Comparison of ENCODE assay signal across 33 cellular contexts in the genomic region with DNA sequence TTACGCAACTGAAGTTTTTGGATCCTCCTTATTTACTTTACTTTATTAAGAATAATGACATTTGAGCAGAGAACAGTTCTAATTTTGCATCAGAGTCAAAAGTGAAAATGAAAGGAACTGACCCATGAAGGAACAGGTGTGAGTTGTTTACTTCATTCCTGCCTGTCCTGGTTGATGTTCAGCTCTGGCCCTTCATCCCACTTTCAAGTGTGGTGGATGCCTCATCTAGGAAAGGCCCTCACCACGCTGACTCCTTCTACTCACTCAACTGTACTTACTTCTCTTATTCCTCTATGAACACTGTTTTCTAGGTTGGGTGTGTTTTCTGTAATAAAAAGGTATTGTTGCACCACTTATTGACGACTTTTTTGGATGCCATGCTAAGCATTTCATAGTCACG.
"Had no signal": no experiment of that assay in that cellular context is flagged by ENCODE, and none has a peak within 500 bp of the region (broad histone marks: within the 10 kb centered on the region; RNA-seq: fewer than 3 reads in every experiment).

No MANE protein-coding gene starts in this region.

- H3K36me3 ChIP-seq: adrenal gland, SJCRH30 had no signal

- DNase-seq: activated CD4-positive, alpha-beta T cell treated with anti-CD3 and anti-CD28 coated beads for 36 hours; activated CD4-positive, alpha-beta T cell treated with anti-CD3 and anti-CD28 coated beads, Interleukin-2, amount 10 ng/mL, durations not matched to agents 7 days and 5 days; activated CD4-positive, alpha-beta T cell treated with anti-CD3 and anti-CD28 coated beads, Interleukin-2, amount 50 U/mL, for 48 hours; activated CD8-positive, alpha-beta T cell treated with anti-CD3 and anti-CD28 coated beads, Interleukin-2, amount 10 ng/mL, durations not matched to agents 7 days and 5 days; activated gamma-delta T cell treated with Interleukin-2 at 50 U/mL for 16 hours; activated naive CD4-positive, alpha-beta T cell treated with anti-CD3 and anti-CD28 coated beads for 36 hours; activated T-cell treated with anti-CD3 and anti-CD28 coated beads, Interleukin-2, amount 50 U/mL, for 24 hours; adrenal gland; body of pancreas; caudate nucleus; cerebellar nuclear complex; Kasumi-1; NCI-H1048; NCI-H1105 treated with DMSO at 0.1 percent for 48 hours; NCI-H1436; NCI-H1694; NCI-H1930; NCI-H2081 treated with DMSO at 0.1 percent for 48 hours; NCI-H345; NCI-H524 treated with DMSO at 0.1 percent for 48 hours; NK-92 treated with Interleukin-12 subunit alpha and Interleukin-12 subunit beta, amount 100 ng/mL, for 24 hours; OCI-M1; SHP77; SJCRH30 had no signal

- ATAC-seq: activated CD4-positive, alpha-beta T cell treated with anti-CD3 and anti-CD28 coated beads for 36 hours; activated CD4-positive, CD25-positive, alpha-beta regulatory T cell treated with anti-CD3 and anti-CD28 coated beads, Interleukin-2, amount 50 U/mL, for 24 hours; activated CD8-positive, alpha-beta T cell treated with anti-CD3 and anti-CD28 coated beads, Interleukin-2, amount 10 ng/mL, durations not matched to agents 7 days and 5 days; activated naive CD4-positive, alpha-beta T cell treated with anti-CD3 and anti-CD28 coated beads, Interleukin-2, amount 50 U/mL, for 72 hours; body of pancreas had no signal

- H3K27me3 ChIP-seq: body of pancreas, SJCRH30 had no signal

- H3K27ac ChIP-seq: adrenal gland, body of pancreas, SJCRH30, SK-N-MC had no signal

- H3K4me3 ChIP-seq: adrenal gland, body of pancreas, SJCRH30, SK-N-MC had no signal

- H3K4me3 Mint-ChIP-seq: activated CD4-positive, alpha-beta T cell treated with anti-CD3 and anti-CD28 coated beads for 36 hours; activated CD4-positive, alpha-beta T cell treated with anti-CD3 and anti-CD28 coated beads, Interleukin-2, amount 10 ng/mL, durations not matched to agents 7 days and 5 days; activated CD8-positive, alpha-beta T cell treated with anti-CD3 and anti-CD28 coated beads, Interleukin-2, amount 10 ng/mL, durations not matched to agents 7 days and 5 days; activated naive CD4-positive, alpha-beta T cell treated with anti-CD3 and anti-CD28 coated beads for 36 hours; activated T-cell treated with anti-CD3 and anti-CD28 coated beads, Interleukin-2, amount 50 U/mL, for 24 hours; activated T-helper 1 cell treated with anti-CD3 and anti-CD28 coated beads, Interleukin-12 subunit alpha, Interleukin-12 subunit beta, Interleukin-2, Interleukin-4 antibody, amounts not matched to agents 30 ng/mL and 10 ng/mL and 1 ng/mL, durations not matched to agents 14 hours and 24 hours and 36 hours; T-helper 2 cell treated with Interferon-gamma antibody and Interleukin-4, amounts not matched to agents 5 μg/mL and 100 μg/mL, for 36 hours had no signal

- H3K9me3 ChIP-seq: adrenal gland, SJCRH30 had no signal

- H3K27ac Mint-ChIP-seq: activated CD4-positive, alpha-beta T cell treated with anti-CD3 and anti-CD28 coated beads for 36 hours; activated CD4-positive, alpha-beta T cell treated with anti-CD3 and anti-CD28 coated beads, Interleukin-2, amount 10 ng/mL, durations not matched to agents 7 days and 5 days; activated CD8-positive, alpha-beta T cell treated with anti-CD3 and anti-CD28 coated beads, Interleukin-2, amount 10 ng/mL, durations not matched to agents 7 days and 5 days; activated naive CD4-positive, alpha-beta T cell treated with anti-CD3 and anti-CD28 coated beads for 36 hours; activated naive CD4-positive, alpha-beta T cell treated with anti-CD3 and anti-CD28 coated beads, Interleukin-2, amount 50 U/mL, for 72 hours; activated T-cell treated with anti-CD3 and anti-CD28 coated beads, Interleukin-2, amount 50 U/mL, for 24 hours; activated T-helper 1 cell treated with anti-CD3 and anti-CD28 coated beads, Interleukin-12 subunit alpha, Interleukin-12 subunit beta, Interleukin-2, Interleukin-4 antibody, amounts not matched to agents 30 ng/mL and 10 ng/mL and 1 ng/mL, durations not matched to agents 14 hours and 24 hours and 36 hours; T-helper 2 cell treated with Interferon-gamma antibody and Interleukin-4, amounts not matched to agents 5 μg/mL and 100 μg/mL, for 36 hours had no signal

- H3K4me1 ChIP-seq: adrenal gland, body of pancreas, SJCRH30 had no signal

- H3K4me1 Mint-ChIP-seq: activated CD4-positive, alpha-beta T cell treated with anti-CD3 and anti-CD28 coated beads for 36 hours had no signal

- FAIRE-seq: astrocyte, bronchial epithelial cell, colon, TTC549 had no signal
